8 cellular contexts compared by ENCODE assay signal in the genomic region with DNA sequence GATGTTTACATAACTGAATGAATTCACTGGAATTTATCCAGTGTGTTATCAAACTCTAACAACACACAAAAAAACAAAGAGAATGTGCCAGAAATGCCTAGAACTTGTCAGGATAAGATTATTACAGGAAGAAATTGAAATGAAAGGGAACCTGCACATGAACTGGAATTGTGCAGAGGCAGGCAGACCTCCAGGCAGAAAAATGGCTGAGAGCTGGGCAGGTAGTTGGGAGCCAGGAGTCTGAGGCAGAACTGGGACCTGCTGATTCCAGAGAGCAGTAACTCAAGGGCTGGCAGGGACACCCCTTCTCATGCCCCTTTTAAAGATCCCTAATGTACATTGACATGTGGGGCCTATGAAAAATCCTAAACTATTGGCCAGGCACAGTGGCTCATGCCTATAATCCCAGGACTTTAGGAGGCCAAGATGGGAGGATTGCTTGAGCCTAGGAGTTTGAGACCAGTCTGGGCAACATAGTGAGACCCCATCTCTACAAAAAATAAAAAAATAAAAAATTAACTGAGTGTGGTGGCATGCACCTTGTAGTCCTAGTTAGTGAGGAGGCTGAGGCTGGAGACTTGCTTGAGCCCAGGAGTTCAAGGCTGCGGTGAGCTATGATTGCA. TPM values are rescaled to one million over a fixed set of nuclear protein-coding genes. Genes with fewer than 3 reads are reported as not detected.
DNase-seq lines count a peak whose midpoint lies in the region; ATAC-seq and TF ChIP-seq lines count a peak whose summit lies in the region.

No MANE protein-coding gene starts in this region.

- H3K4me3 Mint-ChIP-seq in central memory CD8-positive, alpha-beta T cell, result peak overlapping the region; percentile 99
- peak overlapping the region; percentile 97 to 100 (median 98) for H3K4me3 Mint-ChIP-seq in naive B cell

- peak overlapping the region; percentile 83 for H3K4me2 ChIP-seq in KMS-11

- H3K27me3 Mint-ChIP-seq in central memory CD8-positive, alpha-beta T cell, result no peaks in the 10 kb centered on the region
- no peaks in the 10 kb centered on the region for H3K27me3 Mint-ChIP-seq in naive B cell

- CTCF ChIA-PET in AG04449 (lab: Yijun Ruan, JAX), result interaction anchor here (1.5 kb wide), 1 partner anchor 22 kb away, joined by 3 read pairs; no protein-coding TSS in a partner anchor

- no peaks in the 10 kb centered on the region for H4K20me1 ChIP-seq in KMS-11 (ENCODE audit: insufficient read depth)

- DNase-seq in AG04449 (ENCODE audit: low read depth, low spot score) (no peak), naive B cell (no peak), NCI-H146 (lab: John Stamatoyannopoulos, UW) (no peak), dedifferentiated amniotic fluid mesenchymal stem cell (ENCODE audit: extremely low spot score) (no peak), OCI-M1 (lab: John Stamatoyannopoulos, UW) (no peak)
- DNase-seq in central memory CD8-positive, alpha-beta T cell (ENCODE audit: low spot score in 2 of 2), result no peak

- TF ChIP-seq CTCF in AG04449 (IDR thresholded peaks at IDR 0.05; ENCODE audit: insufficient read depth, low read length, missing control alignments) (no peak), KMS-11 (conservative IDR thresholded peaks at IDR 0.05; ENCODE audit: low read depth, low read length) (no peak)

- H3K27me3 ChIP-seq in KMS-11 (ENCODE audit: insufficient read depth, low read depth), result no peaks in the 10 kb centered on the region

- H3K4me3 ChIP-seq in AG04449 (ENCODE audit: low read depth, low read length) (peak overlapping the region; percentile 64), KMS-11 (IDR thresholded peaks at IDR 0.05; ENCODE audit: insufficient read depth, low read depth, low read length) (no peak overlapping the region)

- no peak overlapping the region for H3K27ac ChIP-seq in KMS-11

- peaks cover 12% of the 10 kb centered on the region for H3K4me1 ChIP-seq in KMS-11 (ENCODE audit: low read depth, poor library complexity, severe bottlenecking)

- ATAC-seq in central memory CD8-positive, alpha-beta T cell (replicated peaks; ENCODE audit: extremely low read depth, poor library complexity, severe bottlenecking), result no peak
- ATAC-seq in naive B cell (ENCODE audit: low read depth in 2 of 2) (no peak), HG03439 (IDR thresholded peaks at IDR 0.05; ENCODE audit: unreplicated experiment) (no peak)

- H3K4me1 Mint-ChIP-seq in central memory CD8-positive, alpha-beta T cell, result peaks cover 70% of the 10 kb centered on the region
- H3K4me1 Mint-ChIP-seq in naive B cell, result peaks cover 70 to 94% (median 83%) of the 10 kb centered on the region in 3 donors

- no peaks in the 10 kb centered on the region for H3K79me2 ChIP-seq in KMS-11 (ENCODE audit: insufficient read depth, low read depth)

- peak overlapping the region; percentile 97 for H3K27ac Mint-ChIP-seq in central memory CD8-positive, alpha-beta T cell (ENCODE audit: low read depth)
- H3K27ac Mint-ChIP-seq in naive B cell, result peak overlapping the region in 5 of 6 donors; percentile 76 to 100 (median 99)

- POLR2A ChIA-PET in AG04449 (lab: Yijun Ruan, JAX), result interaction anchor here (0.6 kb wide), 1 partner anchor 152 kb away, joined by 3 read pairs; a partner anchor contains a TSS

- peaks cover 18% of the 10 kb centered on the region for H3K36me3 Mint-ChIP-seq in central memory CD8-positive, alpha-beta T cell (ENCODE audit: insufficient read depth)
- peaks cover 3 to 23% of the 10 kb centered on the region in 2 donors for H3K36me3 Mint-ChIP-seq in naive B cell

- no peaks in the 10 kb centered on the region for H3K9me3 Mint-ChIP-seq in central memory CD8-positive, alpha-beta T cell
- H3K9me3 Mint-ChIP-seq in naive B cell, result no peaks in the 10 kb centered on the region

- H2AFZ ChIP-seq in KMS-11 (ENCODE audit: low read depth), result peak overlapping the region; percentile 94

- H3K36me3 ChIP-seq in KMS-11 (ENCODE audit: insufficient read depth), result no peaks in the 10 kb centered on the region

- H3K9ac ChIP-seq in KMS-11, result peak overlapping the region; percentile 26; the same call in 1 of the 2 replicates

RNA-seq across cellular contexts. Expression of a gene that starts 0.7 kb away (rescaled TPM):
- polyA plus RNA-seq in naive B cell (ENCODE audit: low read depth in 6 of 6), result 100 to 1,000 TPM; 136 to 237 (median 203) TPM

RNA-seq across cellular contexts. Expression of a gene that starts 5.1 kb away (rescaled TPM):
- polyA plus RNA-seq in naive B cell (ENCODE audit: low read depth in 6 of 6), result 10 to 100 TPM; 65.4 to 95.3 (median 76.7) TPM
